1 cellular context compared by ENCODE assay signal in the genomic region with DNA sequence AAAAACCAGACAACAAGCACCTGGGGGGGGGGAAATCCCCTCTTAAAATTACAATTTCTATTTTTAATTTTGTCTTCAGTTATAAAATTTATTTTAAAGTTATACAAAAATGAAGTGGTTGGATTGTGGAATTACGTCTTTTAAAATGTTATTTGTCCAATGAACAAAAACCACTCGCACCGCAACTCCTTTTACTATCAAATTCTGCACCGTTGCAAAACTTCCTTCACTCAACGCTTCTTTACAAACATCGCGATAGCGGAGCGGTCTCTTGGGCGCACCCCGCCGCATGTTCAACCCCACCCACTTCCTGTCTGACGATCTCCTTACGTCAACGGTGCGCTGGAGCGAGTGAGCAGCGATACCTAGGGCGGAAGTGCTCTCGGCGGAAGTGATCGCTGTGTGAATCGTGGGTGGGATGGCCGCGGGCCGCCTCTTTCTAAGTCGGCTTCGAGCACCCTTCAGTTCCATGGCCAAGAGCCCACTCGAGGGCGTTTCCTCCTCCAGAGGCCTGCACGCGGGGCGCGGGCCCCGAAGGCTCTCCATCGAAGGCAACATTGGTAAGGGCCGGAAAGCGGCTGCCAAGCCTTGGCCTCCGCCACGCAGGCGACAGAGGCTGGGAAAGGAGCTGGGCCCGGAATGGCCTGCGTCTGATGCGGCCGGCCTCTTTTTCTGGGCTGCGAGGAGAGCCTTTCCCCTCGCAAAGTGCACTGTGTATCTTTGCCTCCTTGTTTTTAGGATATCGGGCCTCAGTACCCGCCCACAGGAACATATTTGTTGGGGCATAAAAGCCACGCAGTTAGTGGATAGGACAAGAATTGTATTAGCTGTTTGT.
TF ChIP-seq lines count a peak whose summit lies in the region.

Gene DGUOK (plus strand): TSS at position 388 of the 835 bp plus-strand sequence. CDS start 31 bp downstream, at position 419.

TF ChIP-seq in K562, 482 proteins besides CTCF, POLR2A, EP300 and RAD21 (continued from another document and continues in another):
- TF ChIP-seq EGR1 (conservative IDR thresholded peaks at IDR 0.05) (peak; percentile 81), CHD7 (IDR thresholded peaks at IDR 0.05; ENCODE audit: low read depth, low read length) (no peak), IRF2 (CRISPR knock-in tag; IDR thresholded peaks at IDR 0.05) (no peak), GABPB1 (CRISPR knock-in tag; IDR thresholded peaks at IDR 0.05) (peak; percentile 95), KDM5B (IDR thresholded peaks at IDR 0.05; ENCODE audit: insufficient replicate concordance, low read depth, low read length) (peak; percentile 69), MAZ (CRISPR knock-in tag; conservative IDR thresholded peaks at IDR 0.05 in 1 of 2, IDR thresholded peaks at IDR 0.05 in 1 of 2) (peak; percentile 24 to 45; a peak in 1 of 4 replicates), MEF2A (IDR thresholded peaks at IDR 0.05; ENCODE audit: control insufficient read depth, low read depth, low read length) (0 out of 2 replicates have a peak, but pooled peaks have one; percentile 29), ZNF395 (CRISPR knock-in tag; IDR thresholded peaks at IDR 0.05) (no peak), ADNP (tag; IDR thresholded peaks at IDR 0.05) (no peak), BMI1 (IDR thresholded peaks at IDR 0.05; ENCODE audit: low read length) (no peak), ZBTB26 (CRISPR knock-in tag; IDR thresholded peaks at IDR 0.05) (no peak), HDAC3 (IDR thresholded peaks at IDR 0.05; ENCODE audit: borderline replicate concordance, partially characterized antibody) (no peak), ZC3H11A (IDR thresholded peaks at IDR 0.05; ENCODE audit: low read depth, low read length) (no peak), ZNF830 (CRISPR knock-in tag; IDR thresholded peaks at IDR 0.05) (no peak), KDM1A (IDR thresholded peaks at IDR 0.05) (no peak), PYGO2 (tag; IDR thresholded peaks at IDR 0.05) (no peak), ZNF133 (CRISPR knock-in tag; IDR thresholded peaks at IDR 0.05) (no peak), FOXK1 (CRISPR knock-in tag; IDR thresholded peaks at IDR 0.05; ENCODE audit: borderline replicate concordance) (no peak), ZNF232 (CRISPR knock-in tag; IDR thresholded peaks at IDR 0.05) (no peak; the same call in 1 of the 2 replicates), CCAR2 (IDR thresholded peaks at IDR 0.05; ENCODE audit: low read depth, low read length) (no peak), ZFX (CRISPR knock-in tag; IDR thresholded peaks at IDR 0.05) (peak; percentile 97), KLF16 (IDR thresholded peaks at IDR 0.05) (no peak), RFX7 (CRISPR knock-in tag; IDR thresholded peaks at IDR 0.05) (no peak), ARNT (IDR thresholded peaks at IDR 0.05) (peak in 1 of 2 experiments; percentile 12; a peak in 1 of 4 replicates), ZNF165 (CRISPR knock-in tag; IDR thresholded peaks at IDR 0.05; ENCODE audit: borderline replicate concordance) (no peak), ZFP36 (IDR thresholded peaks at IDR 0.05; ENCODE audit: low read depth, low read length, partially characterized antibody) (no peak), ZBTB17 (CRISPR knock-in tag; IDR thresholded peaks at IDR 0.05) (peak; percentile 69; the same call in 1 of the 2 replicates), CREB5 (CRISPR knock-in tag; IDR thresholded peaks at IDR 0.05) (no peak), THAP7 (CRISPR knock-in tag; IDR thresholded peaks at IDR 0.05) (no peak), PBX2 (CRISPR knock-in tag; IDR thresholded peaks at IDR 0.05; ENCODE audit: low read depth) (no peak), PBX2 (tag; conservative IDR thresholded peaks at IDR 0.05; ENCODE audit: low read depth) (peak; percentile 48; the same call in 1 of the 2 replicates), GTF2A2 (tag; IDR thresholded peaks at IDR 0.05) (0 out of 2 replicates have a peak, but pooled peaks have one; percentile 24), CREB1 (IDR thresholded peaks at IDR 0.05) (peak; percentile 97), CREB1 (CRISPR knock-in tag; IDR thresholded peaks at IDR 0.05) (peak; percentile 94), BCL6 (CRISPR knock-in tag; IDR thresholded peaks at IDR 0.05) (no peak), SNAPC5 (CRISPR knock-in tag; IDR thresholded peaks at IDR 0.05) (no peak)
- TF ChIP-seq, protein P1, sequence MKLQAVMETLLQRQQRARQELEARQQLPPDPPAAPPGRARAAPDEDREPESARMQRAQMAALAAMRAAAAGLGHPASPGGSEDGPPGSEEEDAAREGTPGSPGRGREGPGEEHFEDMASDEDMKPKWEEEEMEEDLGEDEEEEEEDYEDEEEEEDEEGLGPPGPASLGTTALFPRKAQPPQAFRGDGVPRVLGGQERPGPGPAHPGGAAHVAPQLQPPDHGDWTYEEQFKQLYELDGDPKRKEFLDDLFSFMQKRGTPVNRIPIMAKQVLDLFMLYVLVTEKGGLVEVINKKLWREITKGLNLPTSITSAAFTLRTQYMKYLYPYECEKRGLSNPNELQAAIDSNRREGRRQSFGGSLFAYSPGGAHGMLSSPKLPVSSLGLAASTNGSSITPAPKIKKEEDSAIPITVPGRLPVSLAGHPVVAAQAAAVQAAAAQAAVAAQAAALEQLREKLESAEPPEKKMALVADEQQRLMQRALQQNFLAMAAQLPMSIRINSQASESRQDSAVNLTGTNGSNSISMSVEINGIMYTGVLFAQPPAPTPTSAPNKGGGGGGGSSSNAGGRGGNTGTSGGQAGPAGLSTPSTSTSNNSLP (IDR thresholded peaks at IDR 0.05; ENCODE audit: borderline replicate concordance, low read depth, low read length) = no peak
